4 cellular contexts compared by ENCODE assay signal in genomic region chr16:89012622-89012995, GRCh38. TPM values are rescaled to one million over a fixed set of nuclear protein-coding genes. Genes with fewer than 3 reads are reported as not detected.
"Had no signal": no experiment of that assay in that cellular context is flagged by ENCODE, and none has a peak within 500 bp of the region (broad histone marks: within the 10 kb centered on the region; RNA-seq: fewer than 3 reads in every experiment).

No MANE protein-coding gene starts in this region.

- H3K4me2 ChIP-seq: GM23338 had no signal

- ATAC-seq: GM23338 had no signal

- H3K4me3 ChIP-seq: GM23338 had no signal

- DNase-seq: H9, HCEC 1CT, IMR-90 had no signal

- H3K4me3 Mint-ChIP-seq: GM23338, H9 had no signal

- H2AFZ ChIP-seq: GM23338 had no signal

- H3K4me1 Mint-ChIP-seq: GM23338 had no signal

- H3K27ac Mint-ChIP-seq: GM23338, H9 had no signal

RNA-seq across cellular contexts. Expression of gene CBFA2T3, which starts 35.6 kb away (rescaled TPM):
- total RNA-seq: IMR-90 had no signal
- polyA plus RNA-seq: IMR-90 had no signal
